ENCODE assay signal across 15 cellular contexts in genomic region chrX:148661035-148661434, GRCh38.
DNase-seq lines count a peak whose midpoint lies in the region; ATAC-seq, FAIRE-seq and TF ChIP-seq lines count a peak whose summit lies in the region.
"Had no signal": no experiment of that assay in that cellular context is flagged by ENCODE, and none has a peak within 500 bp of the region (broad histone marks: within the 10 kb centered on the region; RNA-seq: fewer than 3 reads in every experiment).

No MANE protein-coding gene starts in this region.

- ATAC-seq in esophagus mucosa = no peak
- ATAC-seq: HCT116 had no signal

- DNase-seq in GM23248 = peak; percentile 41
- DNase-seq in OCI-M1 (lab: John Stamatoyannopoulos, UW) = peak; percentile 20
- peak; percentile 75 for DNase-seq in bronchial epithelial cell (ENCODE audit: low read depth)
- DNase-seq in fibroblast of villous mesenchyme (ENCODE audit: low read depth) = peak; percentile 4
- DNase-seq in medulla oblongata (ENCODE audit: extremely low spot score) = no peak
- no peak for DNase-seq in HUDEP-2 (lab: John Stamatoyannopoulos, UW; ENCODE audit: unreplicated experiment in 76 of 76)
- DNase-seq: BE2C; CD4-positive, alpha-beta memory T cell; NCI-H1092 treated with DMSO at 0.1 percent for 48 hours; NCI-H1694 treated with DMSO at 0.1 percent for 48 hours; NCI-H69; Right ventricle myocardium superior had no signal

- H3K9me3 ChIP-seq in GM23248 (ENCODE audit: low read depth) = no peaks in the 10 kb centered on the region
- H3K9me3 ChIP-seq: BE2C had no signal

- H3K4me1 ChIP-seq in GM23248 (ENCODE audit: insufficient read depth) = peaks cover 6% of the 10 kb centered on the region; the same call in 1 of the 2 replicates
- H3K4me1 ChIP-seq: BE2C had no signal

- no peak for FAIRE-seq in bronchial epithelial cell (lab: Jason Lieb, UNC)
- FAIRE-seq: GM18507 had no signal

- no peaks in the 10 kb centered on the region for H3K9me2 ChIP-seq in GM23248 (ENCODE audit: insufficient read depth)

- H4K20me1 ChIP-seq in GM23248 (ENCODE audit: insufficient read depth) = no peaks in the 10 kb centered on the region

- TF ChIP-seq CTCF in bronchial epithelial cell (IDR thresholded peaks at IDR 0.05; ENCODE audit: insufficient read depth, low read length, severe bottlenecking) (no peak), fibroblast of villous mesenchyme (IDR thresholded peaks at IDR 0.05; ENCODE audit: insufficient read depth, low read depth, low read length) (no peak)

- H3K36me3 ChIP-seq in GM23248 (ENCODE audit: low read depth) (no peaks in the 10 kb centered on the region), bronchial epithelial cell (ENCODE audit: control insufficient read depth, insufficient read depth, low read length) (no peaks in the 10 kb centered on the region)
- H3K36me3 ChIP-seq: BE2C had no signal

- H3K9ac ChIP-seq in GM23248 = no peak overlapping the region

- H3K4me3 ChIP-seq in GM23248 = no peak overlapping the region
- no peak overlapping the region for H3K4me3 ChIP-seq in bronchial epithelial cell (ENCODE audit: low read depth, low read length)
- H3K4me3 ChIP-seq in fibroblast of villous mesenchyme (ENCODE audit: low read depth, low read length) = no peak overlapping the region

- H3K27ac ChIP-seq in GM23248 = no peak overlapping the region

- no peak overlapping the region for H2AFZ ChIP-seq in GM23248

- peak overlapping the region; percentile 1 for H3K4me2 ChIP-seq in GM23248 (ENCODE audit: unreplicated experiment)

- in situ Hi-C loops in GM23248 (cut with MboI) = no loop called here

- no peaks in the 10 kb centered on the region for H3F3A ChIP-seq in GM23248 (ENCODE audit: insufficient read depth)

- H3K79me2 ChIP-seq in GM23248 (ENCODE audit: insufficient read depth) = no peaks in the 10 kb centered on the region

- no peaks in the 10 kb centered on the region for H3K27me3 ChIP-seq in GM23248 (replicated peaks; ENCODE audit: insufficient read depth)
- H3K27me3 ChIP-seq in bronchial epithelial cell (ENCODE audit: control insufficient read depth, insufficient read depth, low read length) = no peaks in the 10 kb centered on the region
- H3K27me3 ChIP-seq: BE2C had no signal

Comparison
In these comparisons a context has a peak if more than half of its experiments do, and no peak if none do; other contexts are left out.
1. DNase-seq: peak in GM23248 (single experiment), OCI-M1 (single experiment), bronchial epithelial cell (single experiment) and fibroblast of villous mesenchyme (single experiment); none in medulla oblongata (single experiment) and HUDEP-2 (0 of 76).